In the genomic region with DNA sequence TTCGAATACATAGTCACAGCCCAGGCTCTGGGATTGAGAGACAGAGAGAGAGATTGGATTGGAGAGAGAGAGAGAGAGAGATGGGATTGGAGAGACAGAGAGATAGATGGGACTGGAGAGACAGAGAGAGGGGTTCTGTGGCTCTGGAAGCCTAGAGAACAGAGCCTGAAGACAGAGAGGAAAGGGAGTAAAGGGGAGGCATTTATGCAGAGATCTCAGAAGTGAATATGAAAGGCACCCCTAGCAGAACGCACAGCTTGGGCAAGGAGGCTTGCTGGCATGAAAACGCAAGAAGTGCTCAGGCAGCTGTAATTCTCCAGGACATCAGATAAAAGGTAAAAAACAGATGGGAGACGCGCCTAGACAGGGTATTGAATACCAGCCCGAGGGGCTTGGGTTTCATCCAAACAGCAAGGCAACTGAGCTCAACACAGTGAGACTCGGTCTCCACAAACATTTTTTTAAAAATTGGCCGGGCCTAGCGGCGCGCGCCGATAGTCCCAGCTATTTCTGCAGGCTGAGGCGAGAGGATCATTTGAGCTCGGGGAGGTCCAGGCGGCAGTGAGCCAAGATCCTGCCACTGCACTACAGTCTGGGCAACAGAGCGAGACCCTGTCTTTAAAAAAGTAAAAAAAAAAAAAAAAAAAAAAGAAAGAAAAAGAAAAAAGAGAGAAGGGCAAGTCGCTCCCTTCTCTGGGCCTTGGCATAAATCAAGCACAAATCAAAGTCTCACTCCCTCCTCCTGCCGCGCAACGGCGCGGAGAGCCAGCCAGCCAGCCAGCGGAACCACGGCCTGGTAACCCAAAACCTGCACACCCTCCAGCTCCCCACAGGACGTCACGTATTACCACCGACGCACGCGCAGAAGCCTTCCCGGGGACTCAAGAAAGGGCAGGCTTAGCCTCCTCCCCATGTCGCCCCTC, we compare ENCODE assay signal across 8 cellular contexts. TPM values are rescaled to one million over a fixed set of nuclear protein-coding genes. Genes with fewer than 3 reads are reported as not detected.
DNase-seq lines count a peak whose midpoint lies in the region; ATAC-seq lines count a peak whose summit lies in the region.

No MANE protein-coding gene starts in this region.

- H3K36me3 ChIP-seq in MG63 (peaks cover 33% of the 10 kb centered on the region), iPS DF 6.9 (ENCODE audit: control insufficient read depth, insufficient read depth, low read length) (no peaks in the 10 kb centered on the region), skeletal muscle tissue (ENCODE audit: control insufficient read depth in 3 of 3, insufficient read depth in 3 of 3, low read length in 3 of 3) (peaks cover 0 to 7% (median 6%) of the 10 kb centered on the region in 3 donors)

- H3K4me1 ChIP-seq in iPS DF 6.9 (ENCODE audit: control insufficient read depth, insufficient read depth, low read length) (no peaks in the 10 kb centered on the region; the same call in 1 of the 2 replicates), skeletal muscle tissue (ENCODE audit: control insufficient read depth in 3 of 3, insufficient read depth in 3 of 3, low read length in 3 of 3) (peaks cover 23 to 40% (median 35%) of the 10 kb centered on the region in 3 donors)

- no peaks in the 10 kb centered on the region for H3K27me3 Mint-ChIP-seq in activated naive CD8-positive, alpha-beta T cell

- ATAC-seq in GM19452 (IDR thresholded peaks at IDR 0.05; ENCODE audit: unreplicated experiment) = peak; percentile 1
- ATAC-seq in GM19467 (IDR thresholded peaks at IDR 0.05; ENCODE audit: unreplicated experiment) = no peak

- peaks cover 30% of the 10 kb centered on the region for H3K4me1 Mint-ChIP-seq in activated naive CD8-positive, alpha-beta T cell (ENCODE audit: low read depth)

- H3K27me3 ChIP-seq in MG63 (no peaks in the 10 kb centered on the region), iPS DF 6.9 (ENCODE audit: control insufficient read depth, insufficient read depth, low read length) (no peaks in the 10 kb centered on the region), skeletal muscle tissue (ENCODE audit: control insufficient read depth in 3 of 3, insufficient read depth in 3 of 3, low read length in 3 of 3) (no peaks in the 10 kb centered on the region)

- H3K27ac Mint-ChIP-seq in activated naive CD8-positive, alpha-beta T cell = peak overlapping the region; percentile 98

- peaks cover 4% of the 10 kb centered on the region for H3K36me3 Mint-ChIP-seq in activated naive CD8-positive, alpha-beta T cell

- peak overlapping the region; percentile 85 to 92 (median 86) for H3K9ac ChIP-seq in skeletal muscle tissue (ENCODE audit: low read depth in 1 of 3, low read length in 3 of 3)

- DNase-seq in CD1c-positive myeloid dendritic cell (ENCODE audit: extremely low spot score) (peak; percentile 5), MG63 (no peak), iPS DF 6.9 (ENCODE audit: low read depth, low spot score) (no peak), DMS153 treated with DMSO at 0.1 percent for 48 hours (lab: John Stamatoyannopoulos, UW; ENCODE audit: unreplicated experiment) (no peak)

- H3K9me3 ChIP-seq in MG63 = no peaks in the 10 kb centered on the region; the same call in 1 of the 2 replicates
- no peaks in the 10 kb centered on the region for H3K9me3 ChIP-seq in iPS DF 6.9 (ENCODE audit: control insufficient read depth, insufficient read depth, low read length)
- H3K9me3 ChIP-seq in skeletal muscle tissue (ENCODE audit: control insufficient read depth in 3 of 3, low read length in 3 of 3) = no peaks in the 10 kb centered on the region

- no CpG with 5 or more reads among the region's 33 CpGs for WGBS in iPS DF 6.9 (ENCODE audit: insufficient coverage, insufficient read length)

- peak overlapping the region; percentile 44 for H3K4me3 ChIP-seq in MG63
- peak overlapping the region; percentile 27; the same call in 1 of the 2 replicates for H3K4me3 ChIP-seq in iPS DF 6.9 (ENCODE audit: low read length)
- peak overlapping the region; percentile 68 to 83 (median 69) for H3K4me3 ChIP-seq in skeletal muscle tissue (ENCODE audit: low read length in 3 of 3)

- no peaks in the 10 kb centered on the region for H3K9me3 Mint-ChIP-seq in activated naive CD8-positive, alpha-beta T cell (ENCODE audit: low read depth)

- H3K27ac ChIP-seq in iPS DF 6.9 (ENCODE audit: low read length) (no peak overlapping the region), skeletal muscle tissue (ENCODE audit: low read depth, low read length) (peak overlapping the region; percentile 93)

- peak overlapping the region; percentile 92 for H3K4me3 Mint-ChIP-seq in activated naive CD8-positive, alpha-beta T cell

RNA-seq across cellular contexts. Expression of a gene that starts 0.8 kb away (rescaled TPM):
- total RNA-seq in MG63 (2014; rRNA removed; shearing (Covaris generic); ENCODE audit: low replicate concordance) = 74.0 and 171 TPM in 2 replicates
- 65.8 TPM for total RNA-seq in skeletal muscle tissue

RNA-seq across cellular contexts. Expression of a gene that starts 17.7 kb away (rescaled TPM):
- total RNA-seq in MG63 (2014; rRNA removed; shearing (Covaris generic); ENCODE audit: low replicate concordance) = 4.0 and 5.0 TPM in 2 replicates
- 5.7 TPM for total RNA-seq in skeletal muscle tissue

RNA-seq across cellular contexts. Expression of a gene that starts 49.3 kb away (rescaled TPM):
- 1.6 and 1.9 TPM in 2 replicates for total RNA-seq in MG63 (2014; rRNA removed; shearing (Covaris generic); ENCODE audit: low replicate concordance)
- total RNA-seq in skeletal muscle tissue = 6.8 TPM
